In genomic region chr7:80643336-80643925, GRCh38 we compare ENCODE assay signal across 19 cellular contexts. TPM values are rescaled to one million over a fixed set of nuclear protein-coding genes. Genes with fewer than 3 reads are reported as not detected.
DNase-seq lines count a peak whose midpoint lies in the region; ATAC-seq, FAIRE-seq and TF ChIP-seq lines count a peak whose summit lies in the region.
"Had no signal": no experiment of that assay in that cellular context is flagged by ENCODE, and none has a peak within 500 bp of the region (broad histone marks: within the 10 kb centered on the region; RNA-seq: fewer than 3 reads in every experiment).

No MANE protein-coding gene starts in this region.

- intact Hi-C loops in left ventricle myocardium inferior (cut with micrococcal nuclease) (no loop called here), cardiac septum (cut with DNase I) (no loop called here), upper lobe of right lung (cut with DNase I) (no loop called here)

- peak overlapping the region; percentile 63 for H3K4me3 ChIP-seq in left ventricle myocardium inferior
- H3K4me3 ChIP-seq in upper lobe of right lung: no peak overlapping the region

- FAIRE-seq in RCC 7860 (lab: Jason Lieb, UNC): peak; percentile 27
- FAIRE-seq: endometrium had no signal

- no peaks in the 10 kb centered on the region for H3K27me3 ChIP-seq in left ventricle myocardium inferior (ENCODE audit: low read depth)
- no peaks in the 10 kb centered on the region for H3K27me3 ChIP-seq in upper lobe of right lung

- DNase-seq in left ventricle myocardium inferior (no peak), cardiac septum (ENCODE audit: low spot score) (no peak), RCC 7860 (ENCODE audit: low spot score) (no peak), iris pigment epithelial cell (ENCODE audit: low read depth) (peak; percentile 9), upper lobe of right lung (no peak)
- no peak for DNase-seq in activated effector memory CD4-positive, alpha-beta T cell treated with anti-CD3 and anti-CD28 coated beads, Interleukin-2, amount 50 U/mL, for 16 hours
- DNase-seq: ACHN; activated naive CD8-positive, alpha-beta T cell treated with anti-CD3 and anti-CD28 coated beads, Interleukin-2, amount 50 U/mL, for 24 hours; activated T-cell treated with anti-CD3 and anti-CD28 coated beads, Interleukin-2, amount 50 U/mL, for 48 hours; Karpas-422; NCI-H2081; NCI-H526 treated with DMSO at 0.1 percent for 48 hours; posterior cingulate gyrus; stimulated activated CD4-positive, alpha-beta T cell treated with anti-CD3 and anti-CD28 coated beads, Interleukin-1b, Interleukin-23, amount 100 ng/mL, for 48 hours; T1000 had no signal

- peak overlapping the region; percentile 85 for H3K27ac ChIP-seq in left ventricle myocardium inferior (replicated peaks)
- no peak overlapping the region for H3K27ac ChIP-seq in upper lobe of right lung

- ATAC-seq in upper lobe of right lung: peak; percentile 39
- ATAC-seq in HG03571 (IDR thresholded peaks at IDR 0.05; ENCODE audit: unreplicated experiment): no peak
- no peak for ATAC-seq in GM21717 (IDR thresholded peaks at IDR 0.05; ENCODE audit: unreplicated experiment)
- ATAC-seq: activated naive CD8-positive, alpha-beta T cell treated with anti-CD3 and anti-CD28 coated beads, Interleukin-2, amount 50 U/mL, for 24 hours had no signal

- peaks cover 42% of the 10 kb centered on the region for H3K36me3 ChIP-seq in left ventricle myocardium inferior
- H3K36me3 ChIP-seq in upper lobe of right lung: no peaks in the 10 kb centered on the region

- no peak for TF ChIP-seq CTCF in left ventricle myocardium inferior (IDR thresholded peaks at IDR 0.05; ENCODE audit: borderline replicate concordance)
- no peak for TF ChIP-seq CTCF in upper lobe of right lung (IDR thresholded peaks at IDR 0.05)

- H3K4me1 ChIP-seq in left ventricle myocardium inferior (peaks cover 82% of the 10 kb centered on the region), upper lobe of right lung (no peaks in the 10 kb centered on the region)
- H3K4me1 ChIP-seq: Caco-2 had no signal

- H3K9me3 ChIP-seq in left ventricle myocardium inferior (replicated peaks) (no peaks in the 10 kb centered on the region), upper lobe of right lung (no peaks in the 10 kb centered on the region)
- H3K9me3 ChIP-seq: Caco-2 had no signal

RNA-seq across cellular contexts. Expression of gene CD36, which starts 5.0 kb away (rescaled TPM):
- total RNA-seq in left ventricle myocardium inferior (1,018 TPM), cardiac septum (717 TPM), upper lobe of right lung (115 TPM)
- total RNA-seq: Caco-2 had no signal
